In genomic region chr4:6333301-6334202, GRCh38 we compare ENCODE assay signal across 9 cellular contexts.
DNase-seq lines count a peak whose midpoint lies in the region; ATAC-seq and TF ChIP-seq lines count a peak whose summit lies in the region.
"Had no signal": no experiment of that assay in that cellular context is flagged by ENCODE, and none has a peak within 500 bp of the region (broad histone marks: within the 10 kb centered on the region; RNA-seq: fewer than 3 reads in every experiment).

No MANE protein-coding gene starts in this region.

- H3K27me3 ChIP-seq in MM.1S (replicated peaks; ENCODE audit: insufficient read depth, low read length) (peaks cover 79% of the 10 kb centered on the region), thoracic aorta (replicated peaks; ENCODE audit: insufficient read depth) (no peaks in the 10 kb centered on the region)

- H3K4me3 ChIP-seq in MM.1S (ENCODE audit: low read length): no peak overlapping the region
- no peak overlapping the region for H3K4me3 ChIP-seq in thoracic aorta

- H3K9me3 Mint-ChIP-seq in natural killer cell (no peaks in the 10 kb centered on the region), endothelial cell (ENCODE audit: unreplicated experiment) (no peaks in the 10 kb centered on the region)
- H3K9me3 Mint-ChIP-seq in natural killer cell treated with Interleukin-12 subunit alpha and Interleukin-12 subunit beta and Interleukin-15 and Interleukin-18, amount 100 ng/mL, for 72 hours: no peaks in the 10 kb centered on the region

- H3K36me3 ChIP-seq in MM.1S (replicated peaks; ENCODE audit: insufficient read depth, low read length): no peaks in the 10 kb centered on the region
- H3K36me3 ChIP-seq in thoracic aorta: no peaks in the 10 kb centered on the region

- no peak overlapping the region for H3K4me2 ChIP-seq in MM.1S (ENCODE audit: low read depth, low read length)

- H3K4me1 Mint-ChIP-seq in natural killer cell (peaks cover 28 to 30% of the 10 kb centered on the region in 2 donors), endothelial cell (ENCODE audit: unreplicated experiment) (peaks cover 18% of the 10 kb centered on the region)
- peaks cover 17 to 28% of the 10 kb centered on the region in 2 donors for H3K4me1 Mint-ChIP-seq in natural killer cell treated with Interleukin-12 subunit alpha and Interleukin-12 subunit beta and Interleukin-15 and Interleukin-18, amount 100 ng/mL, for 72 hours (ENCODE audit: low read depth in 2 of 2)

- no peak for DNase-seq in natural killer cell
- no peak for DNase-seq in natural killer cell treated with Interleukin-12 subunit alpha and Interleukin-12 subunit beta and Interleukin-15 and Interleukin-18, amount 100 ng/mL, for 72 hours (ENCODE audit: low spot score)
- DNase-seq in MM.1S: peak; percentile 14
- no peak for DNase-seq in endothelial cell (ENCODE audit: low spot score)
- DNase-seq in thoracic aorta (ENCODE audit: low spot score): no peak
- DNase-seq in cerebellum (ENCODE audit: low spot score): no peak
- no peak for DNase-seq in AML-193 (lab: John Stamatoyannopoulos, UW)
- DNase-seq: activated effector memory CD4-positive, alpha-beta T cell treated with anti-CD3 and anti-CD28 coated beads, Interleukin-2, amount 50 U/mL, for 16 hours had no signal

- no peak overlapping the region for H2AFZ ChIP-seq in MM.1S (ENCODE audit: low read length)

- no peak overlapping the region for H3K27ac ChIP-seq in MM.1S (ENCODE audit: low read length)
- H3K27ac ChIP-seq in thoracic aorta: no peak overlapping the region

- H3K27ac Mint-ChIP-seq in natural killer cell (no peak overlapping the region), endothelial cell (ENCODE audit: unreplicated experiment) (no peak overlapping the region)
- H3K27ac Mint-ChIP-seq in natural killer cell treated with Interleukin-12 subunit alpha and Interleukin-12 subunit beta and Interleukin-15 and Interleukin-18, amount 100 ng/mL, for 72 hours: no peak overlapping the region

- no peaks in the 10 kb centered on the region for H3K9me3 ChIP-seq in MM.1S (replicated peaks; ENCODE audit: insufficient read depth, low read length)
- H3K9me3 ChIP-seq in thoracic aorta: no peaks in the 10 kb centered on the region

- no peaks in the 10 kb centered on the region for H3F3A ChIP-seq in MM.1S (ENCODE audit: insufficient read depth, low read length)

- peaks cover 12% of the 10 kb centered on the region for H3K4me1 ChIP-seq in MM.1S (ENCODE audit: low read length)
- no peaks in the 10 kb centered on the region for H3K4me1 ChIP-seq in thoracic aorta (ENCODE audit: control insufficient read depth in 1 of 2, low read depth in 2 of 2)

- H3K9me2 ChIP-seq in MM.1S (replicated peaks; ENCODE audit: insufficient read depth, low read length): no peaks in the 10 kb centered on the region

- TF ChIP-seq CTCF in natural killer cell (IDR thresholded peaks at IDR 0.05) (peak; percentile 52), MM.1S (IDR thresholded peaks at IDR 0.05; ENCODE audit: low read length) (peak; percentile 74), endothelial cell (IDR thresholded peaks at IDR 0.05; ENCODE audit: unreplicated experiment) (peak; percentile 84), thoracic aorta (IDR thresholded peaks at IDR 0.05) (peak; percentile 9)

- H3K36me3 Mint-ChIP-seq in natural killer cell (no peaks in the 10 kb centered on the region), endothelial cell (ENCODE audit: low read depth, unreplicated experiment) (peaks cover 3% of the 10 kb centered on the region)
- no peaks in the 10 kb centered on the region for H3K36me3 Mint-ChIP-seq in natural killer cell treated with Interleukin-12 subunit alpha and Interleukin-12 subunit beta and Interleukin-15 and Interleukin-18, amount 100 ng/mL, for 72 hours

- no peaks in the 10 kb centered on the region for H4K20me1 ChIP-seq in MM.1S (ENCODE audit: insufficient read depth, low read length)

- H3K79me2 ChIP-seq in MM.1S (ENCODE audit: low read length): no peaks in the 10 kb centered on the region

- ATAC-seq in natural killer cell (no peak), thoracic aorta (ENCODE audit: insufficient number of reproducible peaks, low FRiP score, low read depth) (no peak), GM19395 (IDR thresholded peaks at IDR 0.05; ENCODE audit: unreplicated experiment) (no peak)
- ATAC-seq in natural killer cell treated with Interleukin-12 subunit alpha and Interleukin-12 subunit beta and Interleukin-15 and Interleukin-18, amount 100 ng/mL, for 72 hours: no peak

- peaks cover under 1 to 12% of the 10 kb centered on the region in 2 donors for H3K27me3 Mint-ChIP-seq in natural killer cell (ENCODE audit: low read depth in 2 of 2)
- peaks cover under 1 to 21% of the 10 kb centered on the region in 2 donors for H3K27me3 Mint-ChIP-seq in natural killer cell treated with Interleukin-12 subunit alpha and Interleukin-12 subunit beta and Interleukin-15 and Interleukin-18, amount 100 ng/mL, for 72 hours
- H3K27me3 Mint-ChIP-seq in endothelial cell (ENCODE audit: unreplicated experiment): peaks cover 19% of the 10 kb centered on the region

- intact Hi-C loops in natural killer cell (cut with micrococcal nuclease): loop anchor here (2.0 kb wide), 1 partner anchor 213 kb away; no protein-coding TSS in a partner anchor

- no peak overlapping the region for H3K9ac ChIP-seq in MM.1S (ENCODE audit: low read length)

- H3K4me3 Mint-ChIP-seq in natural killer cell (no peak overlapping the region), endothelial cell (ENCODE audit: unreplicated experiment) (no peak overlapping the region)
- no peak overlapping the region for H3K4me3 Mint-ChIP-seq in natural killer cell treated with Interleukin-12 subunit alpha and Interleukin-12 subunit beta and Interleukin-15 and Interleukin-18, amount 100 ng/mL, for 72 hours

Comparison
In these comparisons a context has a peak if more than half of its experiments do, and no peak if none do; other contexts are left out.
1. CTCF ChIP-seq: peak in every context shown above with its lines; median percentile 84 in endothelial cell; 74 in MM.1S; 52 in natural killer cell; 9 in thoracic aorta.